In genomic region chr7:134935701-134936100, GRCh38 we compare ENCODE assay signal across 19 cellular contexts. TPM values are rescaled to one million over a fixed set of nuclear protein-coding genes. Genes with fewer than 3 reads are reported as not detected.
A peak's percentile ranks its signal among the peaks of the same experiment; 100 is the strongest.
DNase-seq lines count a peak whose midpoint lies in the region; ATAC-seq, FAIRE-seq and TF ChIP-seq lines count a peak whose summit lies in the region.
"Had no signal": no experiment of that assay in that cellular context is flagged by ENCODE, and none has a peak within 500 bp of the region (broad histone marks: within the 10 kb centered on the region; RNA-seq: fewer than 3 reads in every experiment).

No MANE protein-coding gene starts in this region.

- H3K9ac ChIP-seq in HepG2 (ENCODE audit: insufficient read depth, low read depth, low read length) = no peak overlapping the region
- H3K9ac ChIP-seq: BLaER1 treated with 17β-estradiol and CSF1 and Interleukin-3, amounts not matched to agents 10 nM and 100 nM had no signal

- TF ChIP-seq EP300 in HepG2 (IDR thresholded peaks at IDR 0.05; ENCODE audit: low read depth in 2 of 2, low read length in 2 of 2) (no peak), HepG2 (CRISPR knock-in tag; IDR thresholded peaks at IDR 0.05; ENCODE audit: borderline replicate concordance) (no peak)

- H3K9me3 ChIP-seq in HepG2 (ENCODE audit: low read length) (no peaks in the 10 kb centered on the region), WERI-Rb-1 (ENCODE audit: severe bottlenecking) (no peaks in the 10 kb centered on the region)
- H3K9me3 ChIP-seq: prostate gland had no signal

- in situ Hi-C loops in brain microvascular endothelial cell (cut with HindIII; ENCODE audit: low pct_ligation_motif_present, low sequenced_read_pairs) (no loop called here), HepG2 (cut with HindIII; ENCODE audit: extremely low pct_ligation_motif_present, low pct_unique_long_range_greater_than_20kb) (no loop called here)

- no peak for TF ChIP-seq CTCF in brain microvascular endothelial cell (IDR thresholded peaks at IDR 0.05; ENCODE audit: low read depth, low read length, missing control alignments)
- no peak for TF ChIP-seq CTCF in HepG2 (CRISPR knock-in tag; IDR thresholded peaks at IDR 0.05)
- TF ChIP-seq CTCF in WERI-Rb-1 (IDR thresholded peaks at IDR 0.05; ENCODE audit: low read depth, low read length) = no peak

- H3K79me2 ChIP-seq in HepG2 (ENCODE audit: insufficient read depth, low read length) = no peaks in the 10 kb centered on the region

- H3K36me3 ChIP-seq in brain microvascular endothelial cell (replicated peaks) (peaks cover 57% of the 10 kb centered on the region), HepG2 (replicated peaks in 1 of 2; ENCODE audit: control insufficient read depth in 1 of 2, insufficient read depth in 2 of 2, low read length in 2 of 2) (peaks cover 25 to 60% of the 10 kb centered on the region in 2 experiments), WERI-Rb-1 (no peaks in the 10 kb centered on the region)
- H3K36me3 ChIP-seq: prostate gland had no signal

- no peaks in the 10 kb centered on the region for H4K20me1 ChIP-seq in HepG2 (ENCODE audit: insufficient read depth, low read length)
- H4K20me1 ChIP-seq: BLaER1 treated with 17β-estradiol and CSF1 and Interleukin-3, amounts not matched to agents 10 nM and 100 nM had no signal

- H3K9me3 Mint-ChIP-seq in T-cell = no peaks in the 10 kb centered on the region

- H3K27ac ChIP-seq in brain microvascular endothelial cell (peak overlapping the region; percentile 32), HepG2 (ENCODE audit: extremely low read length, insufficient read depth, low read length) (no peak overlapping the region), WERI-Rb-1 (no peak overlapping the region)
- H3K27ac ChIP-seq: prostate gland, RWPE1 had no signal

- H3K36me3 Mint-ChIP-seq in T-cell = no peaks in the 10 kb centered on the region

- ATAC-seq in HepG2 = no peak
- ATAC-seq in T-cell (replicated peaks in 1 of 4) = no peak
- ATAC-seq: activated CD4-positive, alpha-beta T cell treated with anti-CD3 and anti-CD28 coated beads for 36 hours had no signal

- H3K27me3 Mint-ChIP-seq in T-cell = no peaks in the 10 kb centered on the region

- intact Hi-C loops in HepG2 (cut with micrococcal nuclease; ENCODE audit: unreplicated experiment) = no loop called here

- peaks cover 3% of the 10 kb centered on the region for H3K4me1 ChIP-seq in HepG2 (ENCODE audit: insufficient read depth, low read length)
- H3K4me1 ChIP-seq: prostate gland had no signal

- peak; percentile 44 for DNase-seq in LHCN-M2 (ENCODE audit: low read depth)
- no peak for DNase-seq in brain microvascular endothelial cell
- DNase-seq in HepG2 (ENCODE audit: low spot score) = no peak
- DNase-seq in stromal cell of bone marrow (ENCODE audit: low read depth) = peak; percentile 51
- no peak for DNase-seq in NCI-H748 (lab: John Stamatoyannopoulos, UW; ENCODE audit: unreplicated experiment)
- DNase-seq in WERI-Rb-1 = no peak
- DNase-seq in NCI-H128 (lab: John Stamatoyannopoulos, UW; ENCODE audit: unreplicated experiment) = no peak
- no peak for DNase-seq in T-cell
- DNase-seq: activated CD4-positive, alpha-beta T cell treated with anti-CD3 and anti-CD28 coated beads for 36 hours; activated naive CD4-positive, alpha-beta T cell treated with anti-CD3 and anti-CD28 coated beads, Interleukin-2, amount 50 U/mL, for 16 hours; DMS153; head of caudate nucleus; NCI-H1092; NCI-H82; T-helper 2 cell had no signal

- no TSS peak for BruUV-seq in HepG2 (replicated peaks; lab: Mats Ljungman, UMichigan)

- H3K27ac Mint-ChIP-seq in T-cell = no peak overlapping the region
- H3K27ac Mint-ChIP-seq: activated CD4-positive, alpha-beta T cell treated with anti-CD3 and anti-CD28 coated beads for 36 hours; IgD-negative memory B cell had no signal

- no peak overlapping the region for H3K4me3 Mint-ChIP-seq in T-cell
- H3K4me3 Mint-ChIP-seq: activated CD4-positive, alpha-beta T cell treated with anti-CD3 and anti-CD28 coated beads for 36 hours; IgD-negative memory B cell had no signal

- no peaks in the 10 kb centered on the region for H3K27me3 ChIP-seq in brain microvascular endothelial cell (replicated peaks)
- no peaks in the 10 kb centered on the region for H3K27me3 ChIP-seq in HepG2 (ENCODE audit: control insufficient read depth in 1 of 2, insufficient read depth in 2 of 2, low read length in 2 of 2)
- no peaks in the 10 kb centered on the region for H3K27me3 ChIP-seq in WERI-Rb-1 (ENCODE audit: insufficient read depth, low read depth, severe bottlenecking)
- H3K27me3 ChIP-seq: BLaER1 treated with 17β-estradiol and CSF1 and Interleukin-3, amounts not matched to agents 10 nM and 100 nM had no signal

- H3K4me2 ChIP-seq in HepG2 (ENCODE audit: low read depth, low read length) = no peak overlapping the region

- WGBS in HepG2 (ENCODE audit: low lambda C conversion rate) = 97% methylated on average over 2 of the region's 2 CpGs

- POLR2A ChIA-PET in HepG2 (lab: Yijun Ruan, JAX) (no interaction called here), T-cell (lab: Charles Lee) (no interaction called here)

- no peak overlapping the region for H3K4me3 ChIP-seq in brain microvascular endothelial cell (ENCODE audit: low read depth, low read length)
- no peak overlapping the region for H3K4me3 ChIP-seq in HepG2 (replicated peaks in 1 of 3; ENCODE audit: insufficient read depth in 1 of 3, low read depth in 2 of 3, low read length in 3 of 3)
- H3K4me3 ChIP-seq in WERI-Rb-1 (ENCODE audit: low read depth, low read length) = no peak overlapping the region
- H3K4me3 ChIP-seq: BLaER1 treated with 17β-estradiol and CSF1 and Interleukin-3, amounts not matched to agents 10 nM and 100 nM; prostate gland had no signal

- no peak for TF ChIP-seq RAD21 in HepG2 (CRISPR knock-in tag; IDR thresholded peaks at IDR 0.05)

- TF ChIP-seq POLR2A in HepG2 (IDR thresholded peaks at IDR 0.05; ENCODE audit: insufficient read depth in 1 of 2, low read depth in 2 of 2, low read length in 2 of 2) = no peak

- FAIRE-seq in HepG2 (lab: Jason Lieb, UNC) = no peak

- H3K4me1 Mint-ChIP-seq in T-cell = peaks cover 7 to 14% (median 11%) of the 10 kb centered on the region in 3 donors

- no peak overlapping the region for H2AFZ ChIP-seq in HepG2 (ENCODE audit: low read length)

- CTCF ChIA-PET in HepG2 (lab: Yijun Ruan, JAX; ENCODE audit: low intra/inter-chr PET ratio, low total read pairs) (no interaction called here), T-cell (lab: Charles Lee) (no interaction called here)

TF ChIP-seq in HepG2, 621 proteins besides CTCF, POLR2A, EP300 and RAD21:
- TF ChIP-seq TFE3 (CRISPR knock-in tag; IDR thresholded peaks at IDR 0.05) = no peak
- TF ChIP-seq MAFK (conservative IDR thresholded peaks at IDR 0.05 in 1 of 2, IDR thresholded peaks at IDR 0.05 in 1 of 2; ENCODE audit: low read length in 2 of 2) = peak; percentile 93 to 97
- TF ChIP-seq ZNF644 (CRISPR knock-in tag; IDR thresholded peaks at IDR 0.05; ENCODE audit: low read depth) = no peak
- TF ChIP-seq MAFF (IDR thresholded peaks at IDR 0.05; ENCODE audit: low read depth, low read length) = peak; percentile 94
TF ChIP-seq in HepG2: peak in this region for 2.

RNA-seq across cellular contexts. Expression of gene AGBL3, which starts 50.6 kb away (rescaled TPM):
- total RNA-seq in LHCN-M2 (2014; rRNA removed) (0.38 and 1.0 TPM in 2 replicates), HepG2 (2016; rRNA removed; fragmentation: Illumina TruSeq; extraction: Trizol) (5.5 and 7.2 TPM in 2 replicates), T-cell (1 to 10 TPM; 2.5 to 6.7 (median 3.5) TPM)
- polyA plus RNA-seq in LHCN-M2 (2012) = 0.86 TPM
- total RNA-seq in HepG2 (2016; cell fraction: cytosol; rRNA removed; fragmentation: Illumina TruSeq; extraction: Trizol; ENCODE audit: low read depth) = 0.71 and 0.91 TPM in 2 replicates
- total RNA-seq in HepG2 (2016; cell fraction: insoluble cytoplasmic fraction; rRNA removed; fragmentation: Illumina TruSeq; extraction: Trizol) = 6.2 and 8.4 TPM in 2 replicates
- total RNA-seq in HepG2 (2016; cell fraction: membrane; rRNA removed; fragmentation: Illumina TruSeq; extraction: Trizol) = 2.8 and 3.1 TPM in 2 replicates
- 16.0 and 17.0 TPM in 2 replicates for total RNA-seq in HepG2 (2016; cell fraction: nucleus; rRNA removed; fragmentation: Illumina TruSeq; extraction: Trizol)
- 2.0 and 2.2 TPM in 2 replicates for polyA plus RNA-seq in HepG2 (2011; rRNA removed)
- polyA plus RNA-seq in HepG2 (2011; cell fraction: cytosol; rRNA removed) = 0.87 and 1.5 TPM in 2 replicates
- 2.3 and 4.2 TPM in 2 replicates for polyA plus RNA-seq in HepG2 (2011; cell fraction: nucleus; rRNA removed)
- polyA plus RNA-seq in HepG2 (2012) = 3.5 and 5.1 TPM in 2 replicates
- 1.1 and 1.4 TPM in 2 replicates for polyA plus RNA-seq in HepG2 (2016; cell fraction: cytosol; fragmentation: Illumina TruSeq; extraction: Trizol; ENCODE audit: low read depth)
- polyA plus RNA-seq in HepG2 (2016; cell fraction: insoluble cytoplasmic fraction; fragmentation: Illumina TruSeq; extraction: Trizol; ENCODE audit: low read depth) = 6.1 and 6.8 TPM in 2 replicates
- 2.3 and 2.4 TPM in 2 replicates for polyA plus RNA-seq in HepG2 (2016; cell fraction: membrane; fragmentation: Illumina TruSeq; extraction: Trizol; ENCODE audit: low read depth)
- 23.0 and 23.2 TPM in 2 replicates for polyA plus RNA-seq in HepG2 (2016; cell fraction: nucleus; fragmentation: Illumina TruSeq; extraction: Trizol; ENCODE audit: insufficient read depth, low read depth)
- polyA minus RNA-seq in HepG2 (2011; rRNA and poly(A)+ RNA removed; ENCODE audit: low replicate concordance) = 0.26 and 1.0 TPM in 2 replicates
- polyA minus RNA-seq in HepG2 (2011; cell fraction: cytosol; rRNA and poly(A)+ RNA removed) = 0.20 and 0.35 TPM in 2 replicates
- polyA minus RNA-seq in HepG2 (2011; cell fraction: nucleus; rRNA and poly(A)+ RNA removed) = 11.5 and 11.9 TPM in 2 replicates

Comparison
In these comparisons a context has a peak if more than half of its experiments do, and no peak if none do; other contexts are left out.
1. DNase-seq: peak in LHCN-M2 (single experiment) and stromal cell of bone marrow (single experiment); none in brain microvascular endothelial cell (single experiment), HepG2 (single experiment), NCI-H748 (single experiment), WERI-Rb-1 (single experiment), NCI-H128 (single experiment) and T-cell (0 of 34).